ENCODE assay signal across 1 cellular context in the genomic region with DNA sequence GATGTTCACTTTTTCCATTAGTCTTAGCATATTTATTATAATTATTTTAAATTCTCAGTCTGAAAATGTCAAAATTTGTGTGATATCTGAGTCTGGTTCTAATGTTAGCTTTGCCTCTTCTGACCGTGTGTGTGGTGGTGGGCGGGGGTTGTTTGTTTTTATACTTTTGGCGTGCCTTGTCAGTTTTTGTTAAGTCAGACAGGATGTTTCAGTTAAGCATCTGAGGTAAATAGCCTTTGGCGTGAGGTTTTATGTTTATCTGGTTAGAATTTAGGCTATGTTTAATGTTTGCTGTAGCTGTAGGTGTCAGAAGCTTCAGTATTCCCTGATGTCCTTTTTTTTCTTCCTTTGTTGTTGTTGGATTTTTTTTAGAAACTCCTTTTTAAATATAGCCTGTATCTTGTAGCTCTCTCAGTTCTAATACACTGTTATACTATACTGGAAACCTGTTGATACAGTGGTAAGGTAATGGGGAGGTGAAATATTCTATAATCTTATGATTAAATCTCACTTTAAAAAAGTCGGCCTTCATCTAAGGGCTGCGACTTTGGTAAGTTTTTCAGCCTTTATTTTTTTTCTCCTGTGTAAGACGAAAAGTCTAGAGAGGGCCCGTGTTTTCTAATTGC.
TF ChIP-seq lines count a peak whose summit lies in the region.

No MANE protein-coding gene starts in this region.

TF ChIP-seq in IMR-90, 13 proteins besides CTCF, POLR2A, EP300 and RAD21 (continued from another document):
- TF ChIP-seq SMC3 (IDR thresholded peaks at IDR 0.05; ENCODE audit: low read depth, low read length) (no peak), MAZ (IDR thresholded peaks at IDR 0.05; ENCODE audit: borderline replicate concordance, low read depth, low read length) (no peak), CEBPB (IDR thresholded peaks at IDR 0.05; ENCODE audit: low read depth, low read length) (no peak), BHLHE40 (IDR thresholded peaks at IDR 0.05; ENCODE audit: low read depth, low read length) (no peak)
